Comparison of ENCODE assay signal across 31 cellular contexts in the genomic region with DNA sequence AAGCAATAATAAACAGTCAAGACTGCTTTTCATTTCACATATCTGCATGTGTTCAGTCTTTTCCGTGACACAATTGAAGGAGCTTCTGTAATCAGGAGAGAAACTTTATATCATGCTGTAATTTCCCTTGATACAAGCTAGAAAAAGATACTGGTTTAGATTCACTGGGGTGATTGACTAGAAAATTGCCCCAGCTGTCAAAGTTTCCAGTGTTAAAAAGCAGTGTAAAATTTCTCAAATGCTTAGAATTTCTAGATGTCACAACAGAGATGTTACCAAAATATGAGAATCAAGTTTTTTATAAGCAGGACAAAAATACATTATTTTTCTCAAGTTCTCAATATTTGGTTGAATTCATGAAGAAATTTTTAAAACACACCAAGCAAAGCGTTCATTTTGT.
DNase-seq lines count a peak whose midpoint lies in the region; ATAC-seq and TF ChIP-seq lines count a peak whose summit lies in the region.
"Had no signal": no experiment of that assay in that cellular context is flagged by ENCODE, and none has a peak within 500 bp of the region (broad histone marks: within the 10 kb centered on the region; RNA-seq: fewer than 3 reads in every experiment).

No MANE protein-coding gene starts in this region.

- ATAC-seq in GM21723 (IDR thresholded peaks at IDR 0.05; ENCODE audit: unreplicated experiment) (no peak), GM18511 (IDR thresholded peaks at IDR 0.05; ENCODE audit: unreplicated experiment) (no peak), foreskin keratinocyte (no peak)
- ATAC-seq: A549; CD8-positive, alpha-beta T cell had no signal

- peak; percentile 89 for TF ChIP-seq EP300 in neural cell (conservative IDR thresholded peaks at IDR 0.05; ENCODE audit: poor library complexity, severe bottlenecking)

- no peaks in the 10 kb centered on the region for H3K9me3 ChIP-seq in Karpas-422 (ENCODE audit: low read length)
- no peaks in the 10 kb centered on the region for H3K9me3 ChIP-seq in neural cell (ENCODE audit: low read length)
- H3K9me3 ChIP-seq: A549, BE2C, Caco-2 had no signal

- TF ChIP-seq RAD21 in neural cell (conservative IDR thresholded peaks at IDR 0.05): no peak

- H3K9ac ChIP-seq in Karpas-422 (ENCODE audit: low read length) (no peak overlapping the region), neural cell (ENCODE audit: low read length) (no peak overlapping the region)
- H3K9ac ChIP-seq: BLaER1; BLaER1 treated with 17β-estradiol and CSF1 and Interleukin-3, amounts not matched to agents 10 nM and 100 nM had no signal

- TF ChIP-seq CTCF in neural cell (IDR thresholded peaks at IDR 0.05; ENCODE audit: poor library complexity, severe bottlenecking) (no peak), foreskin keratinocyte (conservative IDR thresholded peaks at IDR 0.05) (no peak)

- H3K9me2 ChIP-seq in Karpas-422 (replicated peaks; ENCODE audit: insufficient read depth, low read length) (no peaks in the 10 kb centered on the region), neural cell (ENCODE audit: insufficient read depth, low read length) (no peaks in the 10 kb centered on the region)

- H3K36me3 ChIP-seq in Karpas-422 (ENCODE audit: insufficient read depth, low read length) (no peaks in the 10 kb centered on the region), neural cell (ENCODE audit: insufficient read depth, low read length) (no peaks in the 10 kb centered on the region)
- H3K36me3 ChIP-seq: BE2C; BLaER1; BLaER1 treated with 17β-estradiol and CSF1 and Interleukin-3, amounts not matched to agents 10 nM and 100 nM had no signal

- H3K4me2 ChIP-seq in Karpas-422 (ENCODE audit: low read depth, low read length, poor library complexity, severe bottlenecking) (no peak overlapping the region), neural cell (ENCODE audit: low read length) (no peak overlapping the region)
- H3K4me2 ChIP-seq: A549; BLaER1; BLaER1 treated with 17β-estradiol and CSF1 and Interleukin-3, amounts not matched to agents 10 nM and 100 nM had no signal

- H3K27me3 ChIP-seq in Karpas-422 (ENCODE audit: low read length) (no peaks in the 10 kb centered on the region), neural cell (ENCODE audit: insufficient read depth, low read depth, low read length) (no peaks in the 10 kb centered on the region), foreskin keratinocyte (no peaks in the 10 kb centered on the region)
- H3K27me3 ChIP-seq: BE2C; BLaER1; BLaER1 treated with 17β-estradiol and CSF1 and Interleukin-3, amounts not matched to agents 10 nM and 100 nM had no signal

- peak; percentile 10 for DNase-seq in Karpas-422
- DNase-seq in fibroblast of peridontal ligament (ENCODE audit: extremely low read depth): peak; percentile 29
- DNase-seq in foreskin keratinocyte: no peak
- DNase-seq: 8988T; ACHN; AML-193; BE2C; C1 segment of cervical spinal cord; Caco-2; Calu3; CD4-positive, alpha-beta memory T cell; CD4-positive, alpha-beta T cell; CD4-positive, CD25-positive, alpha-beta regulatory T cell; CD8-positive, alpha-beta memory T cell; CD8-positive, alpha-beta T cell; COR-L47; DMS 273 treated with DMSO at 0.1 percent for 48 hours; DMS153; DMS53; DMS79; DMS79 treated with DMSO at 0.1 percent for 48 hours; DND-41; EL had no signal

- H3K79me2 ChIP-seq in Karpas-422 (ENCODE audit: low read length): no peaks in the 10 kb centered on the region
- H3K79me2 ChIP-seq in neural cell (replicated peaks; ENCODE audit: insufficient read depth, low read length): no peaks in the 10 kb centered on the region

- H3K27ac ChIP-seq in Karpas-422 (ENCODE audit: low read length) (no peak overlapping the region), neural cell (ENCODE audit: low read length) (no peak overlapping the region), foreskin keratinocyte (no peak overlapping the region)
- H3K27ac ChIP-seq: 22Rv1; A549; BLaER1; BLaER1 treated with 17β-estradiol and CSF1 and Interleukin-3, amounts not matched to agents 10 nM and 100 nM; C4-2B had no signal

- H3F3A ChIP-seq in neural cell (ENCODE audit: insufficient read depth, low read length, poor library complexity, severe bottlenecking): peaks cover 7% of the 10 kb centered on the region

- H4K20me1 ChIP-seq in Karpas-422 (ENCODE audit: insufficient read depth, low read depth, low read length): no peaks in the 10 kb centered on the region
- no peaks in the 10 kb centered on the region for H4K20me1 ChIP-seq in neural cell (ENCODE audit: insufficient read depth)
- H4K20me1 ChIP-seq: BLaER1; BLaER1 treated with 17β-estradiol and CSF1 and Interleukin-3, amounts not matched to agents 10 nM and 100 nM had no signal

- H2AFZ ChIP-seq in Karpas-422 (ENCODE audit: low read length) (no peak overlapping the region), neural cell (ENCODE audit: low read depth, low read length) (no peak overlapping the region)

- H3K4me3 ChIP-seq in Karpas-422 (ENCODE audit: low read length) (no peak overlapping the region), neural cell (ENCODE audit: low read length) (no peak overlapping the region)
- H3K4me3 ChIP-seq: A549; BLaER1; BLaER1 treated with 17β-estradiol and CSF1 and Interleukin-3, amounts not matched to agents 10 nM and 100 nM had no signal

- H3K4me1 ChIP-seq in Karpas-422 (ENCODE audit: low read length) (no peaks in the 10 kb centered on the region), foreskin keratinocyte (no peaks in the 10 kb centered on the region)
- H3K4me1 ChIP-seq: A549, BE2C, BLaER1, Caco-2 had no signal

TF ChIP-seq in neural cell, 6 proteins besides CTCF, POLR2A, EP300 and RAD21:
- TF ChIP-seq POLR2AphosphoS5 (IDR thresholded peaks at IDR 0.05): peak; percentile 59
- no peak for TF ChIP-seq MXI1 (conservative IDR thresholded peaks at IDR 0.05; ENCODE audit: poor library complexity, severe bottlenecking)
- no peak for TF ChIP-seq REST (IDR thresholded peaks at IDR 0.05; ENCODE audit: borderline replicate concordance)
- TF ChIP-seq SMC3 (conservative IDR thresholded peaks at IDR 0.05; ENCODE audit: poor library complexity): no peak

Comparison
In these comparisons a context has a peak if more than half of its experiments do, and no peak if none do; other contexts are left out.
1. DNase-seq: peak in Karpas-422 (single experiment) and fibroblast of peridontal ligament (single experiment); none in foreskin keratinocyte (0 of 2).